16 cellular contexts compared by ENCODE assay signal in the genomic region with DNA sequence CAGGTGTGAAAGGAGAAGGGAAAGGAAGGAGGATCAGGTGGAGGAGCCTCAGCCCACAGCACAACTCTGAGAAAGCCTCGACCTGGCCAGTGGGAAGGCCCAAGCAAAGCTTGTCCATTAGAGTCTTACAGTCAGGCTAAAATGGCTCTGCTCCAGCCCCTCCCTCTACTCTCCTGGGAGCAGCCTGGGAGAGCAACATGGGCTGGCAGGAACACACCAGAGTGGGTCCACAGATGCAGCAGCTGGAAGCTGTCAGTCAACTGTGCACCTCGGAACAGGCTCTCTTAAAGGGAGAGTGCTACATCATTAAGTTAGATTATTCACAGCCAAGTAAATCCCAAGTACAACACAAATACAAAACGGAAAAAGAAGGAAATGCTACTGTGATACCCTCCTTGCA.
A peak's percentile ranks its signal among the peaks of the same experiment; 100 is the strongest.
DNase-seq lines count a peak whose midpoint lies in the region; ATAC-seq and TF ChIP-seq lines count a peak whose summit lies in the region.
"Had no signal": no experiment of that assay in that cellular context is flagged by ENCODE, and none has a peak within 500 bp of the region (broad histone marks: within the 10 kb centered on the region; RNA-seq: fewer than 3 reads in every experiment).

No MANE protein-coding gene starts in this region.

- H3K4me1 Mint-ChIP-seq in brain, result peaks cover 22% of the 10 kb centered on the region
- H3K4me1 Mint-ChIP-seq: IgD-negative memory B cell had no signal

- TF ChIP-seq CTCF in brain (conservative IDR thresholded peaks at IDR 0.05), result no peak

- ATAC-seq in Right ventricle myocardium superior (ENCODE audit: poor library complexity), result peak; percentile 64
- no peak for ATAC-seq in GM21528 (IDR thresholded peaks at IDR 0.05; ENCODE audit: low FRiP score, unreplicated experiment)
- no peak for ATAC-seq in HG03432 (IDR thresholded peaks at IDR 0.05; ENCODE audit: unreplicated experiment)

- H3K4me3 Mint-ChIP-seq in brain, result no peak overlapping the region
- H3K4me3 Mint-ChIP-seq: activated CD4-positive, alpha-beta T cell treated with anti-CD3 and anti-CD28 coated beads, Interleukin-2, amount 10 ng/mL, durations not matched to agents 24 days and 14 days; IgD-negative memory B cell; stimulated activated naive CD8-positive, alpha-beta T cell treated with anti-CD3 and anti-CD28 coated beads, Interleukin-15, Interleukin-2, amounts not matched to agents 100 ng/mL and 50 ng/mL, for 24 hours had no signal

- peaks cover 47% of the 10 kb centered on the region for H3K36me3 Mint-ChIP-seq in brain

- H3K27me3 Mint-ChIP-seq in brain, result no peaks in the 10 kb centered on the region
- H3K27me3 Mint-ChIP-seq: activated CD4-positive, alpha-beta T cell treated with anti-CD3 and anti-CD28 coated beads, Interleukin-2, amount 10 ng/mL, durations not matched to agents 24 days and 14 days; IgD-negative memory B cell; stimulated activated naive CD8-positive, alpha-beta T cell treated with anti-CD3 and anti-CD28 coated beads, Interleukin-15, Interleukin-2, amounts not matched to agents 100 ng/mL and 50 ng/mL, for 24 hours had no signal

- DNase-seq in Right ventricle myocardium superior (peak; percentile 54), cardiac septum (ENCODE audit: low spot score) (no peak), left kidney (ENCODE audit: low read depth, low spot score) (peak; percentile 74), DMS114 treated with DMSO at 0.1 percent for 48 hours (lab: John Stamatoyannopoulos, UW; ENCODE audit: unreplicated experiment) (no peak), SIG-M5 (lab: John Stamatoyannopoulos, UW) (no peak)
- DNase-seq: activated CD4-positive, alpha-beta T cell treated with anti-CD3 and anti-CD28 coated beads, Interleukin-2, amount 10 ng/mL, durations not matched to agents 24 days and 14 days; activated T-cell treated with anti-CD3 and anti-CD28 coated beads, Interleukin-2, amount 50 U/mL, for 1 hour; head of caudate nucleus; NCI-H226; occipital lobe; T1000 had no signal

- intact Hi-C loops in Right ventricle myocardium superior (cut with DNase I) (loop anchor here (10.0 kb wide), 2 partner anchors 272 to 452 kb away; partner anchors contain the start of gene TMEM158), cardiac septum (cut with DNase I) (loop anchor here (5.0 kb wide), 1 partner anchor 269 kb away; the partner anchor contains the start of gene TMEM158)

- peak overlapping the region in 3 of 5 experiments; percentile 54 to 72 (median 69) for H3K27ac Mint-ChIP-seq in brain
- H3K27ac Mint-ChIP-seq: activated CD4-positive, alpha-beta T cell treated with anti-CD3 and anti-CD28 coated beads, Interleukin-2, amount 10 ng/mL, durations not matched to agents 24 days and 14 days; stimulated activated naive CD8-positive, alpha-beta T cell treated with anti-CD3 and anti-CD28 coated beads, Interleukin-15, Interleukin-2, amounts not matched to agents 100 ng/mL and 50 ng/mL, for 24 hours had no signal

- H3K9me3 Mint-ChIP-seq in brain, result no peaks in the 10 kb centered on the region
- H3K9me3 Mint-ChIP-seq: activated CD4-positive, alpha-beta T cell treated with anti-CD3 and anti-CD28 coated beads, Interleukin-2, amount 10 ng/mL, durations not matched to agents 24 days and 14 days; IgD-negative memory B cell; stimulated activated naive CD8-positive, alpha-beta T cell treated with anti-CD3 and anti-CD28 coated beads, Interleukin-15, Interleukin-2, amounts not matched to agents 100 ng/mL and 50 ng/mL, for 24 hours had no signal

Comparison
In these comparisons a context has a peak if more than half of its experiments do, and no peak if none do; other contexts are left out.
1. DNase-seq: peak in Right ventricle myocardium superior (single experiment) and left kidney (single experiment); none in cardiac septum (single experiment), DMS114 treated with DMSO at 0.1 percent for 48 hours (single experiment) and SIG-M5 (single experiment).